Comparison of ENCODE assay signal across 1 cellular context in genomic region chr12:9122166-9122609, GRCh38.
A peak's percentile ranks its signal among the peaks of the same experiment; 100 is the strongest.
TF ChIP-seq lines count a peak whose summit lies in the region.

No MANE protein-coding gene starts in this region.

TF ChIP-seq in HepG2, 621 proteins besides CTCF, POLR2A, EP300 and RAD21 (continued from another document and continues in another):
- TF ChIP-seq AHDC1 (CRISPR knock-in tag; IDR thresholded peaks at IDR 0.05; ENCODE audit: borderline replicate concordance) (peak; percentile 95), ZNF780A (CRISPR knock-in tag; IDR thresholded peaks at IDR 0.05) (no peak), ZNF816 (CRISPR knock-in tag; IDR thresholded peaks at IDR 0.05; ENCODE audit: borderline replicate concordance) (peak; percentile 92), ZNF607 (CRISPR knock-in tag; IDR thresholded peaks at IDR 0.05; ENCODE audit: borderline replicate concordance) (no peak; the same call in 1 of the 2 replicates), HMG20A (CRISPR knock-in tag; IDR thresholded peaks at IDR 0.05; ENCODE audit: borderline replicate concordance) (peak; percentile 95; the same call in 1 of the 2 replicates), SATB2 (CRISPR knock-in tag; IDR thresholded peaks at IDR 0.05) (0 out of 2 replicates have a peak, but pooled peaks have one; percentile 84), SNRNP70 (IDR thresholded peaks at IDR 0.05; ENCODE audit: low read depth, low read length) (no peak), RXRB (CRISPR knock-in tag; IDR thresholded peaks at IDR 0.05; ENCODE audit: borderline replicate concordance) (peak; percentile 96), ZNF597 (CRISPR knock-in tag; IDR thresholded peaks at IDR 0.05) (no peak), CERS6 (CRISPR knock-in tag; IDR thresholded peaks at IDR 0.05) (no peak), ZSCAN9 (CRISPR knock-in tag; IDR thresholded peaks at IDR 0.05; ENCODE audit: borderline replicate concordance) (peak; percentile 78), PTBP1 (IDR thresholded peaks at IDR 0.05; ENCODE audit: low read depth, low read length, poor library complexity, severe bottlenecking) (no peak), TIGD3 (CRISPR knock-in tag; IDR thresholded peaks at IDR 0.05; ENCODE audit: borderline replicate concordance) (no peak), TAF1 (CRISPR knock-in tag; IDR thresholded peaks at IDR 0.05) (no peak), ADNP (CRISPR knock-in tag; IDR thresholded peaks at IDR 0.05) (no peak), THAP11 (CRISPR knock-in tag; IDR thresholded peaks at IDR 0.05) (peak; percentile 40; the same call in 1 of the 2 replicates), ZNF746 (CRISPR knock-in tag; IDR thresholded peaks at IDR 0.05) (no peak), ZNF556 (CRISPR knock-in tag; IDR thresholded peaks at IDR 0.05; ENCODE audit: borderline replicate concordance) (no peak), ZSCAN29 (CRISPR knock-in tag; conservative IDR thresholded peaks at IDR 0.05) (no peak), NCOA1 (CRISPR knock-in tag; IDR thresholded peaks at IDR 0.05) (peak; percentile 61; the same call in 1 of the 2 replicates), YEATS2 (CRISPR knock-in tag; IDR thresholded peaks at IDR 0.05; ENCODE audit: borderline replicate concordance) (peak; percentile 24; the same call in 1 of the 2 replicates), SRSF9 (IDR thresholded peaks at IDR 0.05; ENCODE audit: borderline replicate concordance, insufficient read depth, low read depth, low read length, poor library complexity, severe bottlenecking) (no peak), MYC (CRISPR knock-in tag; IDR thresholded peaks at IDR 0.05; ENCODE audit: borderline replicate concordance) (no peak), TBX3 (IDR thresholded peaks at IDR 0.05; ENCODE audit: borderline replicate concordance) (peak; percentile 97), ZSCAN31 (CRISPR knock-in tag; IDR thresholded peaks at IDR 0.05; ENCODE audit: low read depth) (no peak), ZBTB7B (CRISPR knock-in tag; IDR thresholded peaks at IDR 0.05) (peak; percentile 24; the same call in 1 of the 2 replicates), ZNF740 (CRISPR knock-in tag; IDR thresholded peaks at IDR 0.05) (no peak), CEBPB (IDR thresholded peaks at IDR 0.05; ENCODE audit: borderline replicate concordance, low read depth, low read length) (peak; percentile 74), TARDBP (CRISPR knock-in tag; IDR thresholded peaks at IDR 0.05) (peak; percentile 65; the same call in 1 of the 2 replicates), POLR2AphosphoS5 (IDR thresholded peaks at IDR 0.05; ENCODE audit: low read depth, low read length) (no peak), ZNF34 (CRISPR knock-in tag; IDR thresholded peaks at IDR 0.05; ENCODE audit: borderline replicate concordance) (no peak), HNRNPL (IDR thresholded peaks at IDR 0.05; ENCODE audit: low read depth, low read length) (no peak), ZBTB10 (CRISPR knock-in tag; IDR thresholded peaks at IDR 0.05; ENCODE audit: borderline replicate concordance) (no peak), ARNTL (CRISPR knock-in tag; IDR thresholded peaks at IDR 0.05) (peak; percentile 65), ATF7-NPFF (CRISPR knock-in tag; IDR thresholded peaks at IDR 0.05; ENCODE audit: low read depth) (no peak), PREB (CRISPR knock-in tag; IDR thresholded peaks at IDR 0.05) (no peak), REPIN1 (CRISPR knock-in tag; IDR thresholded peaks at IDR 0.05; ENCODE audit: borderline replicate concordance, low read depth) (0 out of 2 replicates have a peak, but pooled peaks have one; percentile 40), CC2D1A (CRISPR knock-in tag; IDR thresholded peaks at IDR 0.05) (no peak), NR2C2 (CRISPR knock-in tag; IDR thresholded peaks at IDR 0.05; ENCODE audit: borderline replicate concordance) (peak; percentile 77), FIP1L1 (IDR thresholded peaks at IDR 0.05; ENCODE audit: borderline replicate concordance, insufficient read depth, low read depth, low read length) (no peak), ZNF878 (CRISPR knock-in tag; IDR thresholded peaks at IDR 0.05) (peak; percentile 76; the same call in 1 of the 2 replicates), HOXD1 (CRISPR knock-in tag; IDR thresholded peaks at IDR 0.05) (peak; percentile 68; the same call in 1 of the 2 replicates), TBL1XR1 (IDR thresholded peaks at IDR 0.05; ENCODE audit: borderline replicate concordance, low read length, partially characterized antibody) (peak; percentile 86), SIX1 (CRISPR knock-in tag; IDR thresholded peaks at IDR 0.05; ENCODE audit: borderline replicate concordance) (peak; percentile 97), ELF3 (CRISPR knock-in tag; IDR thresholded peaks at IDR 0.05) (peak; percentile 95), TGIF2 (CRISPR knock-in tag; IDR thresholded peaks at IDR 0.05) (peak; percentile 75; the same call in 1 of the 2 replicates), ARID5B (CRISPR knock-in tag; IDR thresholded peaks at IDR 0.05) (peak; percentile 95)
